Comparison of ENCODE assay signal across 29 cellular contexts in genomic region chr21:42142141-42142540, GRCh38.
"Had no signal": no experiment of that assay in that cellular context is flagged by ENCODE, and none has a peak within 500 bp of the region (broad histone marks: within the 10 kb centered on the region; RNA-seq: fewer than 3 reads in every experiment).

No MANE protein-coding gene starts in this region.

- H3K4me2 ChIP-seq: PC-9 had no signal

- H3K4me3 Mint-ChIP-seq: activated B cell treated with CpG ODN at 0.5 μM for 24 hours; activated CD4-positive, alpha-beta memory T cell treated with anti-CD3 and anti-CD28 coated beads for 36 hours; activated naive CD4-positive, alpha-beta T cell treated with anti-CD3 and anti-CD28 coated beads for 36 hours; brain had no signal

- H3K36me3 Mint-ChIP-seq: activated CD4-positive, alpha-beta memory T cell treated with anti-CD3 and anti-CD28 coated beads for 36 hours; activated naive CD4-positive, alpha-beta T cell treated with anti-CD3 and anti-CD28 coated beads, Interleukin-2, amount 50 U/mL, for 72 hours; brain had no signal

- H3K9me3 ChIP-seq: adrenal gland had no signal

- H3K36me3 ChIP-seq: adrenal gland had no signal

- H3K27me3 Mint-ChIP-seq: activated B cell treated with CpG ODN at 0.5 μM for 24 hours had no signal

- H3K27ac Mint-ChIP-seq: activated B cell treated with CpG ODN at 0.5 μM for 24 hours; activated CD4-positive, alpha-beta memory T cell treated with anti-CD3 and anti-CD28 coated beads for 36 hours; activated naive CD4-positive, alpha-beta T cell treated with anti-CD3 and anti-CD28 coated beads for 36 hours had no signal

- H3K27ac ChIP-seq: adrenal gland, PC-9, RWPE1, VCaP had no signal

- ATAC-seq: activated naive CD4-positive, alpha-beta T cell treated with anti-CD3 and anti-CD28 coated beads, Interleukin-2, amount 50 U/mL, for 72 hours; Right ventricle myocardium inferior had no signal

- H3K27me3 ChIP-seq: adrenal gland had no signal

- H3K9me3 Mint-ChIP-seq: activated B cell treated with CpG ODN at 0.5 μM for 24 hours; activated CD4-positive, alpha-beta memory T cell treated with anti-CD3 and anti-CD28 coated beads for 36 hours; activated naive CD4-positive, alpha-beta T cell treated with anti-CD3 and anti-CD28 coated beads for 36 hours; activated naive CD4-positive, alpha-beta T cell treated with anti-CD3 and anti-CD28 coated beads, Interleukin-2, amount 50 U/mL, for 72 hours had no signal

- H3K4me3 ChIP-seq: adrenal gland, PC-9 had no signal

- H3K4me1 ChIP-seq: adrenal gland had no signal

- DNase-seq: activated B cell treated with CpG ODN at 0.5 μM for 24 hours; activated CD4-positive, alpha-beta memory T cell treated with anti-CD3 and anti-CD28 coated beads for 36 hours; activated CD4-positive, alpha-beta T cell treated with anti-CD3 and anti-CD28 coated beads for 4 hours; activated CD4-positive, alpha-beta T cell treated with anti-CD3 and anti-CD28 coated beads, Interleukin-2, amount 50 U/mL, for 1 hour; activated CD4-positive, CD25-positive, alpha-beta regulatory T cell treated with anti-CD3 and anti-CD28 coated beads, Interleukin-2, amount 50 U/mL, for 72 hours; activated gamma-delta T cell treated with Interleukin-2 at 50 U/mL for 16 hours; activated naive CD4-positive, alpha-beta T cell treated with anti-CD3 and anti-CD28 coated beads for 36 hours; activated T-cell treated with anti-CD3 and anti-CD28 coated beads, Interleukin-2, amount 50 U/mL, for 1 hour; adrenal gland; caudate nucleus; Karpas-422; KBM-7; NCI-H1105; NCI-H1417 treated with DMSO at 0.1 percent for 48 hours; NCI-H187 treated with DMSO at 0.1 percent for 48 hours; NCI-H2081 treated with DMSO at 0.1 percent for 48 hours; NCI-H345; NCI-H524 treated with DMSO at 0.1 percent for 48 hours; NK-92 treated with Interleukin-12 subunit alpha and Interleukin-12 subunit beta, amount 100 ng/mL, for 24 hours; PC-9; SIG-M5; SW 1271; T-helper 1 cell; T-helper 9 cell had no signal
